In genomic region chrX:10189317-10190268, GRCh38 we compare ENCODE assay signal across 8 cellular contexts. TPM values are rescaled to one million over a fixed set of nuclear protein-coding genes. Genes with fewer than 3 reads are reported as not detected.
DNase-seq lines count a peak whose midpoint lies in the region; ATAC-seq and TF ChIP-seq lines count a peak whose summit lies in the region.

No MANE protein-coding gene starts in this region.

- H2AFZ ChIP-seq in SK-N-SH (ENCODE audit: low read depth), result no peak overlapping the region

- H3K36me3 ChIP-seq in DOHH2 (ENCODE audit: control insufficient read depth, low read length) (no peaks in the 10 kb centered on the region), SK-N-SH (replicated peaks in 1 of 2; ENCODE audit: control insufficient read depth in 1 of 2, insufficient read depth in 2 of 2, low read length in 1 of 2) (no peaks in the 10 kb centered on the region)

- H3K9me3 ChIP-seq in DOHH2 (ENCODE audit: control insufficient read depth, insufficient read depth, low read length) (no peaks in the 10 kb centered on the region), SK-N-SH (no peaks in the 10 kb centered on the region)

- 34% methylated on average over 15 of the region's 16 CpGs for WGBS in SK-N-SH (ENCODE audit: low lambda C conversion rate)

- intact Hi-C loops in cardiac septum (cut with DNase I), result loop anchor here (2.0 to 5.0 kb wide), 5 partner anchors 428 to 948 kb away; no protein-coding TSS in a partner anchor

- DNase-seq in LoVo (ENCODE audit: low spot score) (peak; percentile 32), SK-N-SH (peak; percentile 72), cardiac septum (ENCODE audit: low spot score) (peak; percentile 88), pulmonary artery endothelial cell (ENCODE audit: low read depth, low spot score) (peak; percentile 27), NCI-H2029 (lab: John Stamatoyannopoulos, UW) (no peak)
- DNase-seq in activated naive CD8-positive, alpha-beta T cell treated with anti-CD3 and anti-CD28 coated beads, Interleukin-2, amount 50 U/mL, for 16 hours (ENCODE audit: low read depth, low spot score), result peak; percentile 17

- TF ChIP-seq CTCF in DOHH2 (IDR thresholded peaks at IDR 0.05; ENCODE audit: low read depth, low read length, poor library complexity, severe bottlenecking) (peak; percentile 68), SK-N-SH (IDR thresholded peaks at IDR 0.05) (peak; percentile 82)

- H3K4me2 ChIP-seq in DOHH2 (ENCODE audit: low read length) (no peak overlapping the region), SK-N-SH (no peak overlapping the region)

- no peak overlapping the region for H3K27ac ChIP-seq in DOHH2 (ENCODE audit: low read depth, low read length)
- H3K27ac ChIP-seq in SK-N-SH (ENCODE audit: low read depth in 2 of 2, low read length in 1 of 2), result no peak overlapping the region

- H3K79me2 ChIP-seq in DOHH2 (ENCODE audit: control insufficient read depth, low read length), result no peaks in the 10 kb centered on the region
- no peaks in the 10 kb centered on the region for H3K79me2 ChIP-seq in SK-N-SH (ENCODE audit: insufficient read depth)

- no peaks in the 10 kb centered on the region for H3K27me3 ChIP-seq in DOHH2 (ENCODE audit: control insufficient read depth, low read length)
- H3K27me3 ChIP-seq in SK-N-SH (ENCODE audit: insufficient read depth), result peaks cover 21% of the 10 kb centered on the region; the same call in 1 of the 2 replicates

- TF ChIP-seq RAD21 in SK-N-SH (IDR thresholded peaks at IDR 0.05; ENCODE audit: low read length), result peak; percentile 94

- H3K4me1 ChIP-seq in DOHH2 (ENCODE audit: control insufficient read depth, low read length) (no peaks in the 10 kb centered on the region), SK-N-SH (ENCODE audit: control insufficient read depth in 1 of 2, insufficient read depth in 2 of 2, low read depth in 1 of 2, low read length in 1 of 2) (no peaks in the 10 kb centered on the region; a peak in 1 of 4 replicates)

- no peaks in the 10 kb centered on the region for H4K20me1 ChIP-seq in DOHH2 (ENCODE audit: control insufficient read depth, insufficient read depth, low read depth, low read length)
- no peaks in the 10 kb centered on the region for H4K20me1 ChIP-seq in SK-N-SH (ENCODE audit: insufficient read depth)

- H3F3A ChIP-seq in DOHH2 (ENCODE audit: control insufficient read depth, insufficient read depth) (no peaks in the 10 kb centered on the region), SK-N-SH (replicated peaks; ENCODE audit: insufficient read depth) (no peaks in the 10 kb centered on the region)

- H3K4me3 ChIP-seq in DOHH2 (ENCODE audit: low read length) (no peak overlapping the region), SK-N-SH (ENCODE audit: low read depth in 2 of 2, low read length in 1 of 2) (no peak overlapping the region)

- no peaks in the 10 kb centered on the region for H3K9me2 ChIP-seq in DOHH2 (replicated peaks; ENCODE audit: control insufficient read depth, low read length)
- no peaks in the 10 kb centered on the region for H3K9me2 ChIP-seq in SK-N-SH

- CTCF ChIA-PET in SK-N-SH (lab: Yijun Ruan, JAX), result interaction anchor here (0.5 to 4.8 kb wide), 98 partner anchors 8 to 1342 kb away, joined by 3 to 80 read pairs (median 5); partner anchors contain the start of gene MID1

- TF ChIP-seq EP300 in SK-N-SH (IDR thresholded peaks at IDR 0.05; ENCODE audit: borderline replicate concordance in 1 of 2, low read depth in 1 of 2, low read length in 1 of 2), result no peak

- ATAC-seq in GM21723 (IDR thresholded peaks at IDR 0.05; ENCODE audit: unreplicated experiment), result peak; percentile 88

- H3K9ac ChIP-seq in SK-N-SH, result no peak overlapping the region

- POLR2A ChIA-PET in SK-N-SH (lab: Yijun Ruan, JAX), result no interaction called here

TF ChIP-seq in SK-N-SH, 30 proteins besides CTCF, POLR2A, EP300 and RAD21:
- TF ChIP-seq RXRA (IDR thresholded peaks at IDR 0.05; ENCODE audit: borderline replicate concordance, low read depth) (no peak), SMC3 (IDR thresholded peaks at IDR 0.05; ENCODE audit: low read depth, low read length) (peak; percentile 68), TCF12 (IDR thresholded peaks at IDR 0.05) (no peak)

RNA-seq across cellular contexts. Expression of gene CLCN4, which starts 32.8 kb away (rescaled TPM):
- 1.1 and 1.5 TPM in 2 replicates for polyA plus RNA-seq in SK-N-SH (2012; rRNA removed)
- 0.76 and 1.2 TPM in 2 replicates for polyA plus RNA-seq in SK-N-SH (2012; cell fraction: cytosol; rRNA removed)
- 1.2 and 1.4 TPM in 2 replicates for polyA plus RNA-seq in SK-N-SH (2012; cell fraction: nucleus; rRNA removed)
- total RNA-seq in cardiac septum (23.4 TPM), pulmonary artery endothelial cell (12.9 and 13.3 TPM in 2 replicates)
